Comparison of ENCODE assay signal across 9 cellular contexts in genomic region chr2:211745295-211746097, GRCh38.
DNase-seq lines count a peak whose midpoint lies in the region; ATAC-seq and TF ChIP-seq lines count a peak whose summit lies in the region.
"Had no signal": no experiment of that assay in that cellular context is flagged by ENCODE, and none has a peak within 500 bp of the region (broad histone marks: within the 10 kb centered on the region; RNA-seq: fewer than 3 reads in every experiment).

No MANE protein-coding gene starts in this region.

- no peaks in the 10 kb centered on the region for H3K36me3 ChIP-seq in SK-N-SH (replicated peaks in 1 of 2; ENCODE audit: control insufficient read depth in 1 of 2, insufficient read depth in 2 of 2, low read length in 1 of 2)

- no peaks in the 10 kb centered on the region for H3K27me3 Mint-ChIP-seq in endothelial cell (ENCODE audit: unreplicated experiment)
- no peaks in the 10 kb centered on the region for H3K27me3 Mint-ChIP-seq in T-cell

- TF ChIP-seq CTCF in C4-2B (conservative IDR thresholded peaks at IDR 0.05) (peak; percentile 88), SK-N-SH (IDR thresholded peaks at IDR 0.05) (peak; percentile 94), endothelial cell (IDR thresholded peaks at IDR 0.05; ENCODE audit: unreplicated experiment) (peak; percentile 80)

- H3K27ac Mint-ChIP-seq in endothelial cell (ENCODE audit: unreplicated experiment) = no peak overlapping the region
- no peak overlapping the region for H3K27ac Mint-ChIP-seq in T-cell
- H3K27ac Mint-ChIP-seq: T-helper 1 cell treated with Interleukin-12 subunit alpha and Interleukin-12 subunit beta and Interleukin-4 antibody, amounts not matched to agents 30 μg/mL and 1 μg/mL, for 36 hours had no signal

- CTCF ChIA-PET in SK-N-SH (lab: Yijun Ruan, JAX) (interaction anchor here (0.6 to 4.4 kb wide), 65 partner anchors 10 to 1583 kb away, joined by 3 to 38 read pairs (median 4); partner anchors contain the start of gene ERBB4), T-cell (lab: Charles Lee) (interaction anchor here in 1 of 2 donors (3.3 kb wide), 1 partner anchor 822 kb away, joined by 18 read pairs; no protein-coding TSS in a partner anchor)

- H3F3A ChIP-seq in SK-N-SH (replicated peaks; ENCODE audit: insufficient read depth) = no peaks in the 10 kb centered on the region

- H3K4me3 Mint-ChIP-seq in endothelial cell (ENCODE audit: unreplicated experiment) = no peak overlapping the region
- no peak overlapping the region for H3K4me3 Mint-ChIP-seq in T-cell
- H3K4me3 Mint-ChIP-seq: T-helper 1 cell treated with Interleukin-12 subunit alpha and Interleukin-12 subunit beta and Interleukin-4 antibody, amounts not matched to agents 30 μg/mL and 1 μg/mL, for 36 hours had no signal

- no peak overlapping the region for H3K9ac ChIP-seq in SK-N-SH

- H3K4me3 ChIP-seq in SK-N-SH (ENCODE audit: low read depth in 2 of 2, low read length in 1 of 2) = no peak overlapping the region; a peak in 1 of 4 replicates

- WGBS in SK-N-SH (ENCODE audit: low lambda C conversion rate) = 46% methylated on average over 4 of the region's 4 CpGs

- H2AFZ ChIP-seq in SK-N-SH (ENCODE audit: low read depth) = 0 out of 2 replicates have a peak overlapping the region, but pooled peaks have one; percentile 68

- H3K9me3 ChIP-seq in SK-N-SH = no peaks in the 10 kb centered on the region

- POLR2A ChIA-PET in SK-N-SH (lab: Yijun Ruan, JAX) = no interaction called here
- POLR2A ChIA-PET in T-cell (lab: Charles Lee) = no interaction called here

- H3K27ac ChIP-seq in C4-2B (no peak overlapping the region), SK-N-SH (ENCODE audit: low read depth in 2 of 2, low read length in 1 of 2) (no peak overlapping the region)

- no peaks in the 10 kb centered on the region for H3K9me2 ChIP-seq in SK-N-SH

- DNase-seq in NCI-H1048 (lab: John Stamatoyannopoulos, UW) = peak; percentile 35
- peak; percentile 65 for DNase-seq in SK-N-SH
- DNase-seq in endothelial cell (ENCODE audit: low spot score) = peak; percentile 55
- peak; percentile 54 for DNase-seq in midbrain (lab: John Stamatoyannopoulos, UW)
- no peak for DNase-seq in T-cell

- H3K4me2 ChIP-seq in SK-N-SH = no peak overlapping the region

- H3K4me1 Mint-ChIP-seq in endothelial cell (ENCODE audit: unreplicated experiment) (no peaks in the 10 kb centered on the region), T-cell (no peaks in the 10 kb centered on the region)

- no peaks in the 10 kb centered on the region for H4K20me1 ChIP-seq in SK-N-SH (ENCODE audit: insufficient read depth)

- ATAC-seq in GM18508 (IDR thresholded peaks at IDR 0.05; ENCODE audit: insufficient read depth, unreplicated experiment) = peak; percentile 81
- peak; percentile 99 for ATAC-seq in HG02852 (IDR thresholded peaks at IDR 0.05; ENCODE audit: unreplicated experiment)
- ATAC-seq in T-cell (replicated peaks in 1 of 4) = no peak

- H3K4me1 ChIP-seq in SK-N-SH (ENCODE audit: control insufficient read depth in 1 of 2, insufficient read depth in 2 of 2, low read depth in 1 of 2, low read length in 1 of 2) = no peaks in the 10 kb centered on the region

- H3K9me3 Mint-ChIP-seq in endothelial cell (ENCODE audit: unreplicated experiment) (no peaks in the 10 kb centered on the region), T-cell (peaks cover 0 to 2% (median 0%) of the 10 kb centered on the region in 3 donors)
- H3K9me3 Mint-ChIP-seq: T-helper 1 cell treated with Interleukin-12 subunit alpha and Interleukin-12 subunit beta and Interleukin-4 antibody, amounts not matched to agents 30 μg/mL and 1 μg/mL, for 36 hours had no signal

- H3K27me3 ChIP-seq in SK-N-SH (ENCODE audit: insufficient read depth) = no peaks in the 10 kb centered on the region

- peak; percentile 97 for TF ChIP-seq RAD21 in SK-N-SH (IDR thresholded peaks at IDR 0.05; ENCODE audit: low read length)

- no peak for TF ChIP-seq EP300 in SK-N-SH (IDR thresholded peaks at IDR 0.05; ENCODE audit: borderline replicate concordance in 1 of 2, low read depth in 1 of 2, low read length in 1 of 2)

- H3K36me3 Mint-ChIP-seq in endothelial cell (ENCODE audit: low read depth, unreplicated experiment) = no peaks in the 10 kb centered on the region
- H3K36me3 Mint-ChIP-seq in T-cell = no peaks in the 10 kb centered on the region

- no peaks in the 10 kb centered on the region for H3K79me2 ChIP-seq in SK-N-SH (ENCODE audit: insufficient read depth)

TF ChIP-seq in SK-N-SH, 30 proteins besides CTCF, POLR2A, EP300 and RAD21:
- TF ChIP-seq CHD2 (IDR thresholded peaks at IDR 0.05; ENCODE audit: low read length, partially characterized antibody) (no peak), SMC3 (IDR thresholded peaks at IDR 0.05; ENCODE audit: low read depth, low read length) (peak; percentile 93)

Comparison
In these comparisons a context has a peak if more than half of its experiments do, and no peak if none do; other contexts are left out.
1. ATAC-seq: peak in GM18508 (single experiment) and HG02852 (single experiment); none in T-cell (0 of 4).
2. DNase-seq: peak in NCI-H1048 (single experiment), SK-N-SH (single experiment), endothelial cell (single experiment) and midbrain (single experiment); none in T-cell (0 of 34).
3. Peak in every context shown above with its lines, with median percentiles within 50 percentile points of each other: CTCF ChIP-seq.